Comparison of ENCODE assay signal across 23 cellular contexts in the genomic region with DNA sequence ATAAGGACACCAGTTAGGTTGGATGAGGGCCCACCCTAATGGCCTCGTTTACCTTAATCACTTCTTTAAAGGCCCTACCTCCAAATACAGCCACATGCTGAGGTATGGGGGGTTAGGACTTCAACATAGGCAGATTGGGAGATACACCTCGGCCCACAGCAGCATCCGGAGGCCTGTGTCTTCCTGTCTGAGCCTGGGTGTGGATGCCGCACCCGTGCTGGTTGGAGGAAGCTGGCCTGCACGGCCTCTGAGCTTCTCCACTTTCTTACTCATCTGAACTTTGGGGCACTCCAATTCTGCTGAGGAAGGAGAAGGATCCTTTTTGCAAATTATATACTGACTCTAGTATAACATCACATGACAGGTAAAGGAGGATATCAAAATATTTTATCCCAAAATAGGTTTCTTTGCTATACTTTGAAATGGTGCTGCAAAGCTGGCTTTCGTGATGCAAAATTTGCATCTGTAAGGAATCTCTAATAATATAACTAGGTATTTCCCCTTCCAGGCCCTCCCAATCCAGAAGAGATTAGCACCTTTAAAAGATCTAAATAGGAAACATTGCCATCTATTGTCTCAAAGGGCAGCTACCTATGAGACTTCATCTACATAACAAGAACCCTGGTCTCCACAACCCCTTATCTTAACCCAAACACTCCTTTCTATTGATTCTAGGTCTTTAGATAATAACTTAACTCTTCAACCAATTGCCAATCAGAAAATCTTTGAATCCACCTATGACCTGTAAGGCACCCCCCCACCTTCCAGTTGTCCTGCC.
DNase-seq lines count a peak whose midpoint lies in the region; ATAC-seq, FAIRE-seq and TF ChIP-seq lines count a peak whose summit lies in the region.
"Had no signal": no experiment of that assay in that cellular context is flagged by ENCODE, and none has a peak within 500 bp of the region (broad histone marks: within the 10 kb centered on the region; RNA-seq: fewer than 3 reads in every experiment).

No MANE protein-coding gene starts in this region.

- no peak overlapping the region for H3K4me2 ChIP-seq in mesenchymal stem cell (ENCODE audit: low read length, poor library complexity, severe bottlenecking)
- H3K4me2 ChIP-seq: PC-9 had no signal

- H3K4me1 ChIP-seq in HUES6 (ENCODE audit: control insufficient read depth, insufficient read depth, low read length) (peaks cover 53% of the 10 kb centered on the region), endodermal cell (ENCODE audit: control insufficient read depth, insufficient read depth, low read length) (peaks cover 18% of the 10 kb centered on the region), mesenchymal stem cell (ENCODE audit: control insufficient read depth, insufficient read depth, low read depth, low read length) (peaks cover 21% of the 10 kb centered on the region), kidney (ENCODE audit: control insufficient read depth in 1 of 2, insufficient read depth in 1 of 2, low read depth in 1 of 2, low read length in 2 of 2) (no peaks in the 10 kb centered on the region)

- no peak overlapping the region for H3K18ac ChIP-seq in mesenchymal stem cell (ENCODE audit: low read depth in 1 of 2, low read length in 2 of 2)

- H3K4me3 Mint-ChIP-seq in endodermal cell, result peak overlapping the region; percentile 12
- H3K4me3 Mint-ChIP-seq: B cell, CD14-positive monocyte had no signal

- TF ChIP-seq CTCF in endodermal cell (conservative IDR thresholded peaks at IDR 0.05) (no peak), kidney (IDR thresholded peaks at IDR 0.05; ENCODE audit: borderline replicate concordance, extremely low read depth, insufficient read depth) (no peak)

- H3K27ac ChIP-seq in HUES6 (ENCODE audit: low read depth, low read length), result peak overlapping the region; percentile 86; the same call in 1 of the 2 replicates
- no peak overlapping the region for H3K27ac ChIP-seq in endodermal cell (ENCODE audit: low read depth, low read length)
- no peak overlapping the region for H3K27ac ChIP-seq in mesenchymal stem cell (ENCODE audit: low read length, poor library complexity, severe bottlenecking)
- no peak overlapping the region for H3K27ac ChIP-seq in kidney (ENCODE audit: low read depth in 2 of 2, low read length in 2 of 2)
- H3K27ac ChIP-seq: PC-9, SK-N-MC had no signal

- peak overlapping the region; percentile 64 for H2AK5ac ChIP-seq in mesenchymal stem cell (ENCODE audit: low read length, severe bottlenecking)

- H3K27me3 ChIP-seq in HUES6 (ENCODE audit: control insufficient read depth, insufficient read depth, low read length), result no peaks in the 10 kb centered on the region; the same call in 1 of the 2 replicates
- no peaks in the 10 kb centered on the region for H3K27me3 ChIP-seq in endodermal cell (ENCODE audit: control insufficient read depth, insufficient read depth, low read length, poor library complexity, severe bottlenecking)
- peaks cover 0 to 30% of the 10 kb centered on the region in 2 experiments for H3K27me3 ChIP-seq in mesenchymal stem cell (ENCODE audit: control insufficient read depth in 1 of 2, insufficient read depth in 1 of 2, low read length in 2 of 2)

- peak; percentile 14 for DNase-seq in ELF-1 (ENCODE audit: low read depth, low spot score)
- peak; percentile 63 for DNase-seq in endodermal cell
- DNase-seq in mesenchymal stem cell, result no peak
- no peak for DNase-seq in inferior parietal cortex (ENCODE audit: extremely low spot score)
- no peak for DNase-seq in kidney
- DNase-seq: GDM1, KBM-7, MM.1S, NCI-H1048, NCI-H1417 treated with DMSO at 0.1 percent for 48 hours, NCI-H187, NCI-H446 treated with DMSO at 0.1 percent for 48 hours, NCI-H526 treated with DMSO at 0.1 percent for 48 hours, PC-9, RPMI8226, SHP77 treated with DMSO at 0.1 percent for 48 hours, SW 1271 had no signal

- H3K14ac ChIP-seq in mesenchymal stem cell (ENCODE audit: low read length in 2 of 2), result peak overlapping the region in 1 of 2 experiments; percentile 47

- intact Hi-C loops in kidney (cut with DNase I), result no loop called here

- peak overlapping the region; percentile 71 for H3K9ac ChIP-seq in HUES6 (ENCODE audit: low read length)
- no peak overlapping the region for H3K9ac ChIP-seq in endodermal cell (ENCODE audit: extremely low read depth, low read length, poor library complexity, severe bottlenecking)
- H3K9ac ChIP-seq in mesenchymal stem cell (ENCODE audit: low read length), result no peak overlapping the region
- H3K9ac ChIP-seq in kidney (ENCODE audit: low read length in 2 of 2), result no peak overlapping the region

- H2BK5ac ChIP-seq in mesenchymal stem cell (ENCODE audit: low read depth, low read length, poor library complexity, severe bottlenecking), result no peak overlapping the region

- no peak overlapping the region for H4K91ac ChIP-seq in mesenchymal stem cell (ENCODE audit: low read length)

- no peak overlapping the region for H3K4ac ChIP-seq in mesenchymal stem cell (ENCODE audit: low read depth in 1 of 2, low read length in 2 of 2)

- H3K36me3 ChIP-seq in HUES6 (ENCODE audit: control insufficient read depth, insufficient read depth, low read length) (no peaks in the 10 kb centered on the region), endodermal cell (ENCODE audit: control insufficient read depth, insufficient read depth, low read length) (no peaks in the 10 kb centered on the region), mesenchymal stem cell (ENCODE audit: control insufficient read depth in 1 of 2, insufficient read depth in 2 of 2, low read depth in 1 of 2, low read length in 2 of 2) (no peaks in the 10 kb centered on the region), kidney (ENCODE audit: control insufficient read depth in 1 of 2, insufficient read depth in 2 of 2, low read length in 2 of 2) (no peaks in the 10 kb centered on the region)

- no peak for ATAC-seq in HG02870 (IDR thresholded peaks at IDR 0.05; ENCODE audit: unreplicated experiment)

- H3K27me3 Mint-ChIP-seq in endodermal cell (ENCODE audit: insufficient read depth), result no peaks in the 10 kb centered on the region

- H3K4me1 Mint-ChIP-seq in endodermal cell, result peaks cover 53% of the 10 kb centered on the region
- H3K4me1 Mint-ChIP-seq: B cell, CD14-positive monocyte had no signal

- WGBS in endodermal cell (ENCODE audit: insufficient coverage in 1 of 2, insufficient read length in 1 of 2), 2 experiments, result 68 to 73% methylated on average over 6 to 7 of the region's 7 CpGs
- WGBS in mesenchymal stem cell, result 90% methylated on average over 5 of the region's 7 CpGs

- peak overlapping the region; percentile 12; the same call in 1 of the 2 replicates for H3K4me3 ChIP-seq in HUES6 (ENCODE audit: low read depth, low read length)
- peak overlapping the region; percentile 54 for H3K4me3 ChIP-seq in endodermal cell (ENCODE audit: low read length)
- H3K4me3 ChIP-seq in mesenchymal stem cell (ENCODE audit: insufficient read depth in 1 of 2, low read depth in 1 of 2, low read length in 2 of 2), result no peak overlapping the region
- no peak overlapping the region for H3K4me3 ChIP-seq in kidney (ENCODE audit: low read length in 2 of 2)
- H3K4me3 ChIP-seq: PC-9, SK-N-MC had no signal

- FAIRE-seq in kidney (lab: Jason Lieb, UNC), result no peak
- FAIRE-seq: A204.1 had no signal

- no peak overlapping the region for H4K8ac ChIP-seq in mesenchymal stem cell (ENCODE audit: low read length)

- H2BK15ac ChIP-seq in mesenchymal stem cell (ENCODE audit: low read depth, poor library complexity, severe bottlenecking), result no peak overlapping the region

- H3K27ac Mint-ChIP-seq in endodermal cell, result peak overlapping the region; percentile 84
- H3K27ac Mint-ChIP-seq: B cell had no signal

- H3K79me1 ChIP-seq in mesenchymal stem cell (replicated peaks; ENCODE audit: low read length, poor library complexity, severe bottlenecking), result no peaks in the 10 kb centered on the region

- peaks cover 22% of the 10 kb centered on the region for H3K9me3 Mint-ChIP-seq in endodermal cell

- H3K36me3 Mint-ChIP-seq in endodermal cell (ENCODE audit: low read depth), result peaks cover 3% of the 10 kb centered on the region
- H3K36me3 Mint-ChIP-seq: CD14-positive monocyte had no signal

- H2BK120ac ChIP-seq in mesenchymal stem cell (ENCODE audit: low read depth, low read length), result no peak overlapping the region

- no peak overlapping the region for H3K23ac ChIP-seq in mesenchymal stem cell (ENCODE audit: low read length in 2 of 2)

- no peak overlapping the region for H2BK12ac ChIP-seq in mesenchymal stem cell (ENCODE audit: low read length in 2 of 2)

- H3K9me3 ChIP-seq in HUES6 (ENCODE audit: control insufficient read depth, insufficient read depth, low read depth, low read length) (peaks cover 13% of the 10 kb centered on the region; the same call in 1 of the 2 replicates), endodermal cell (ENCODE audit: control insufficient read depth, low read length) (peaks cover 16% of the 10 kb centered on the region), mesenchymal stem cell (ENCODE audit: control insufficient read depth, low read length) (no peaks in the 10 kb centered on the region), kidney (ENCODE audit: control insufficient read depth in 1 of 2, low read length in 2 of 2) (no peaks in the 10 kb centered on the region)

- H2AFZ ChIP-seq in mesenchymal stem cell (ENCODE audit: low read depth, low read length), result no peak overlapping the region
- H2AFZ ChIP-seq: PC-9 had no signal

Comparison
In these comparisons a context has a peak if more than half of its experiments do, and no peak if none do; other contexts are left out.
1. DNase-seq: peak in ELF-1 (single experiment) and endodermal cell (single experiment); none in mesenchymal stem cell (single experiment), inferior parietal cortex (single experiment) and kidney (single experiment).
2. H3K4me3 ChIP-seq: peak in HUES6 (single experiment) and endodermal cell (single experiment); none in mesenchymal stem cell (0 of 2) and kidney (0 of 2).